ENCODE assay signal across 17 cellular contexts in genomic region chr15:72778796-72779195, GRCh38.
"Had no signal": no experiment of that assay in that cellular context is flagged by ENCODE, and none has a peak within 500 bp of the region (broad histone marks: within the 10 kb centered on the region; RNA-seq: fewer than 3 reads in every experiment).

No MANE protein-coding gene starts in this region.

- H3K4me3 Mint-ChIP-seq: activated CD4-positive, alpha-beta memory T cell treated with anti-CD3 and anti-CD28 coated beads, Interleukin-2, amount 10 ng/mL, durations not matched to agents 7 days and 5 days; activated CD4-positive, alpha-beta T cell treated with anti-CD3 and anti-CD28 coated beads for 36 hours had no signal

- H3K9me3 ChIP-seq: prostate gland, stomach, testis, upper lobe of right lung had no signal

- H3K36me3 ChIP-seq: prostate gland had no signal

- H3K27me3 ChIP-seq: foreskin keratinocyte, stomach, testis, upper lobe of right lung had no signal

- H3K4me1 ChIP-seq: foreskin keratinocyte, prostate gland had no signal

- H3K27me3 Mint-ChIP-seq: activated CD4-positive, alpha-beta memory T cell treated with anti-CD3 and anti-CD28 coated beads, Interleukin-2, amount 10 ng/mL, durations not matched to agents 7 days and 5 days; activated CD4-positive, alpha-beta T cell treated with anti-CD3 and anti-CD28 coated beads for 36 hours had no signal

- ATAC-seq: activated CD4-positive, alpha-beta T cell treated with anti-CD3 and anti-CD28 coated beads for 36 hours; activated naive CD4-positive, alpha-beta T cell treated with anti-CD3 and anti-CD28 coated beads, Interleukin-2, amount 50 U/mL, for 72 hours; activated T-cell treated with anti-CD3 and anti-CD28 coated beads, Interleukin-2, amount 50 U/mL, for 72 hours; foreskin keratinocyte; sciatic nerve; upper lobe of right lung had no signal

- H3K4me3 ChIP-seq: prostate gland, stomach, testis, upper lobe of right lung had no signal

- DNase-seq: activated CD4-positive, alpha-beta memory T cell treated with anti-CD3 and anti-CD28 coated beads, Interleukin-2, amount 10 ng/mL, durations not matched to agents 7 days and 5 days; activated CD4-positive, alpha-beta T cell treated with anti-CD3 and anti-CD28 coated beads for 36 hours; activated CD8-positive, alpha-beta memory T cell treated with anti-CD3 and anti-CD28 coated beads, Interleukin-2, amount 50 U/mL, for 48 hours; activated gamma-delta T cell; activated T-cell treated with anti-CD3 and anti-CD28 coated beads, Interleukin-2, amount 50 U/mL, for 72 hours; cortex of kidney; effector CD4-positive, alpha-beta T cell; foreskin keratinocyte; stimulated activated CD4-positive, alpha-beta T cell treated with anti-CD3 and anti-CD28 coated beads, Interleukin-1b, Interleukin-23, amount 100 ng/mL, for 48 hours; stomach; T-helper 1 cell; testis; upper lobe of right lung had no signal

- H3K9me3 Mint-ChIP-seq: activated CD4-positive, alpha-beta memory T cell treated with anti-CD3 and anti-CD28 coated beads, Interleukin-2, amount 10 ng/mL, durations not matched to agents 7 days and 5 days; activated naive CD4-positive, alpha-beta T cell treated with anti-CD3 and anti-CD28 coated beads, Interleukin-2, amount 50 U/mL, for 72 hours; activated T-cell treated with anti-CD3 and anti-CD28 coated beads, Interleukin-2, amount 50 U/mL, for 72 hours; nephron had no signal

- H3K27ac ChIP-seq: foreskin keratinocyte, prostate gland, stomach, testis, upper lobe of right lung had no signal

- H3K27ac Mint-ChIP-seq: activated CD4-positive, alpha-beta memory T cell treated with anti-CD3 and anti-CD28 coated beads, Interleukin-2, amount 10 ng/mL, durations not matched to agents 7 days and 5 days; activated T-cell treated with anti-CD3 and anti-CD28 coated beads, Interleukin-2, amount 50 U/mL, for 72 hours; nephron had no signal
